16 cellular contexts compared by ENCODE assay signal in genomic region chr20:47230811-47231256, GRCh38.
DNase-seq lines count a peak whose midpoint lies in the region; ATAC-seq and TF ChIP-seq lines count a peak whose summit lies in the region.
"Had no signal": no experiment of that assay in that cellular context is flagged by ENCODE, and none has a peak within 500 bp of the region (broad histone marks: within the 10 kb centered on the region; RNA-seq: fewer than 3 reads in every experiment).

No MANE protein-coding gene starts in this region.

- POLR2A ChIA-PET in AG04449 (lab: Yijun Ruan, JAX): no interaction called here
- POLR2A ChIA-PET in CD4-positive, alpha-beta T cell (lab: Charles Lee): no interaction called here

- no peaks in the 10 kb centered on the region for H3K4me1 ChIP-seq in adipocyte (ENCODE audit: control insufficient read depth, insufficient read depth, low read length)

- no peak overlapping the region for H3K4me3 ChIP-seq in AG04449 (ENCODE audit: low read depth, low read length)
- H3K4me3 ChIP-seq in adipocyte (ENCODE audit: low read length): no peak overlapping the region
- H3K4me3 ChIP-seq: gastroesophageal sphincter, lung had no signal

- peaks cover 73% of the 10 kb centered on the region for H3K36me3 ChIP-seq in adipocyte (ENCODE audit: control insufficient read depth, insufficient read depth, low read length, severe bottlenecking)

- H3K27me3 Mint-ChIP-seq in HFFc6 (ENCODE audit: insufficient read depth): peaks cover 3% of the 10 kb centered on the region; the same call in 1 of the 2 replicates
- no peaks in the 10 kb centered on the region for H3K27me3 Mint-ChIP-seq in CD4-positive, alpha-beta T cell

- CTCF ChIA-PET in AG04449 (lab: Yijun Ruan, JAX): interaction anchor here (0.7 to 7.4 kb wide), 5 partner anchors 9 to 483 kb away, joined by 3 to 49 read pairs (median 3); no protein-coding TSS in a partner anchor
- CTCF ChIA-PET in CD4-positive, alpha-beta T cell (lab: Charles Lee): no interaction called here

- H3K36me3 Mint-ChIP-seq in HFFc6 (ENCODE audit: low read depth): peaks cover 25% of the 10 kb centered on the region
- peaks cover 82% of the 10 kb centered on the region for H3K36me3 Mint-ChIP-seq in CD4-positive, alpha-beta T cell (ENCODE audit: low read depth)

- TF ChIP-seq CTCF in AG04449 (IDR thresholded peaks at IDR 0.05; ENCODE audit: insufficient read depth, low read length, missing control alignments) (no peak), HFFc6 (IDR thresholded peaks at IDR 0.05) (no peak)
- TF ChIP-seq CTCF in CD4-positive, alpha-beta T cell (IDR thresholded peaks at IDR 0.05): no peak

- DNase-seq in AG04449 (ENCODE audit: low read depth, low spot score) (peak; percentile 12), HFFc6 (peak; percentile 19), adipocyte (ENCODE audit: low read depth) (peak; percentile 15), kidney tubule cell (ENCODE audit: low spot score) (peak; percentile 38), OCI-M2 (lab: John Stamatoyannopoulos, UW; ENCODE audit: unreplicated experiment) (no peak)
- no peak for DNase-seq in CD4-positive, alpha-beta T cell
- DNase-seq: activated CD4-positive, alpha-beta T cell treated with anti-CD3 and anti-CD28 coated beads, Interleukin-2, amount 50 U/mL, for 48 hours; activated T-cell treated with anti-CD3 and anti-CD28 coated beads, Interleukin-2, amount 50 U/mL, for 1 hour; H7; NCI-H2029 treated with DMSO at 0.1 percent for 48 hours; NCI-H526 treated with DMSO at 0.1 percent for 48 hours had no signal

- no peak overlapping the region for H3K27ac ChIP-seq in CD4-positive, alpha-beta T cell (ENCODE audit: low read depth, low read length)
- H3K27ac ChIP-seq: gastroesophageal sphincter had no signal

- no peak for ATAC-seq in HG02973 (IDR thresholded peaks at IDR 0.05; ENCODE audit: unreplicated experiment)
- no peak for ATAC-seq in CD4-positive, alpha-beta T cell (ENCODE audit: poor library complexity)
- ATAC-seq in HG03521 (IDR thresholded peaks at IDR 0.05; ENCODE audit: unreplicated experiment): no peak
- ATAC-seq: gastroesophageal sphincter had no signal

- H3K9me3 ChIP-seq in adipocyte (ENCODE audit: control insufficient read depth, low read length): no peaks in the 10 kb centered on the region
- H3K9me3 ChIP-seq in CD4-positive, alpha-beta T cell (ENCODE audit: control insufficient read depth, low read length): no peaks in the 10 kb centered on the region
- H3K9me3 ChIP-seq: gastroesophageal sphincter had no signal

- H3K9me3 Mint-ChIP-seq in HFFc6: no peaks in the 10 kb centered on the region
- no peaks in the 10 kb centered on the region for H3K9me3 Mint-ChIP-seq in CD4-positive, alpha-beta T cell
- H3K9me3 Mint-ChIP-seq: nephron had no signal

- H3K4me3 Mint-ChIP-seq in HFFc6: no peak overlapping the region
- no peak overlapping the region for H3K4me3 Mint-ChIP-seq in CD4-positive, alpha-beta T cell
- H3K4me3 Mint-ChIP-seq: nephron had no signal

- H3K27ac Mint-ChIP-seq in HFFc6: peak overlapping the region; percentile 55
- no peak overlapping the region for H3K27ac Mint-ChIP-seq in CD4-positive, alpha-beta T cell

- peaks cover 22% of the 10 kb centered on the region for H3K4me1 Mint-ChIP-seq in HFFc6 (ENCODE audit: low read depth)
- no peaks in the 10 kb centered on the region for H3K4me1 Mint-ChIP-seq in CD4-positive, alpha-beta T cell (ENCODE audit: low read depth)

- no peaks in the 10 kb centered on the region for H3K27me3 ChIP-seq in adipocyte (replicated peaks; ENCODE audit: control insufficient read depth, insufficient read depth, low read length)
- H3K27me3 ChIP-seq in CD4-positive, alpha-beta T cell (ENCODE audit: control insufficient read depth, insufficient read depth, low read length): no peaks in the 10 kb centered on the region
- H3K27me3 ChIP-seq: gastroesophageal sphincter had no signal

- intact Hi-C loops in CD4-positive, alpha-beta T cell (cut with DNase I, micrococcal nuclease): no loop called here

- H3K9ac ChIP-seq in adipocyte (ENCODE audit: low read length): no peak overlapping the region

Comparison
In these comparisons a context has a peak if more than half of its experiments do, and no peak if none do; other contexts are left out.
1. DNase-seq: peak in AG04449 (single experiment), HFFc6 (single experiment), adipocyte (single experiment) and kidney tubule cell (single experiment); none in OCI-M2 (single experiment) and CD4-positive, alpha-beta T cell (0 of 10).